Comparison of ENCODE assay signal across 9 cellular contexts in the genomic region with DNA sequence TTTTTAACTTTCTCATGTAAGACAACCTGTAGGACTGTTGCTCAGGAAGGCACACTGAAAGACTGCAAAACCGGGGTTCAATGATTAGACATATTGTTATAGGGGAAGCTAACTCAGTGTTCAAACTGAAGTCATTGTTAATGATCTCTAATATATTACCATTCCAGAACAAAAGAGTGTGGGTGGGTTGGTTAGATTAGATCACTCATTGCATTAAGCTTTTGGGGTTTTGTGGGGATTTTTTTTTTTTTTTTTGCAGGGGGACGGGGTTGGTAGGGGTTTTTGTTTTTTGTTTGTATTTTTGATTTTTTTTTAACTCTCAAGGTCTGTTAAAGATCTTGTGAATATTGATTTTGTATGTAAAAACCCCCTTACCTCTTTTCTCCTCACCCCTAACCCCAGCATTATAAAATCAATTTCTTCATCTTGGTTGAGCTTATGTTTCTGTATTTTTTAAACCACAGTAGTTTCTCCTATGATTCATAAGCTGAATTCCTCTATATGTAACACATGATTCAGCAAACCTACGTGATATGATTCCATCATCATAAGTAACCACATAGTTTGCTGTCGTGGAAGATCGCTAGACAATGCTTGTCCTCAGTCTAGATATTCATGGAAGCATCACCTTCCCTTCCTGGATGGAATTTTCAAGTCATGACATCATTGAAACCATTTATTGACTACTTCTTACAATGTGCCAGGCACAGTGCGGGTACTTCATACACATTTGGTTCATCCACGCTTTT.
DNase-seq lines count a peak whose midpoint lies in the region; ATAC-seq and TF ChIP-seq lines count a peak whose summit lies in the region.
"Had no signal": no experiment of that assay in that cellular context is flagged by ENCODE, and none has a peak within 500 bp of the region (broad histone marks: within the 10 kb centered on the region; RNA-seq: fewer than 3 reads in every experiment).

No MANE protein-coding gene starts in this region.

- DNase-seq in activated CD4-positive, CD25-positive, alpha-beta regulatory T cell treated with anti-CD3 and anti-CD28 coated beads, Interleukin-2, amount 50 U/mL, for 72 hours = no peak
- DNase-seq in adipocyte (ENCODE audit: low read depth) (peak; percentile 78), retinal pigment epithelial cell (ENCODE audit: low read depth) (peak; percentile 88), heart left ventricle (no peak), NCI-H1436 (lab: John Stamatoyannopoulos, UW) (no peak), CD1c-positive myeloid dendritic cell (ENCODE audit: extremely low spot score) (no peak)
- DNase-seq: occipital lobe had no signal

- ATAC-seq in activated CD4-positive, CD25-positive, alpha-beta regulatory T cell treated with anti-CD3 and anti-CD28 coated beads, Interleukin-2, amount 50 U/mL, for 24 hours = peak; percentile 88 to 90
- peak; percentile 71 for ATAC-seq in HG02981 (IDR thresholded peaks at IDR 0.05; ENCODE audit: unreplicated experiment)
- no peak for ATAC-seq in heart left ventricle

- H3K27me3 ChIP-seq in adipocyte (replicated peaks; ENCODE audit: control insufficient read depth, insufficient read depth, low read length) (no peaks in the 10 kb centered on the region), heart left ventricle (no peaks in the 10 kb centered on the region)

- 92 to 94% (median 93%) methylated on average over 7 of the region's 7 CpGs for WGBS in heart left ventricle, 4 donors

- H3K4me1 ChIP-seq in adipocyte (ENCODE audit: control insufficient read depth, insufficient read depth, low read length) (peaks cover 24% of the 10 kb centered on the region), heart left ventricle (peaks cover 0 to 34% (median 10%) of the 10 kb centered on the region in 12 donors)

- TF ChIP-seq CTCF in retinal pigment epithelial cell (conservative IDR thresholded peaks at IDR 0.05; ENCODE audit: low read depth, low read length) = no peak
- TF ChIP-seq CTCF in heart left ventricle (IDR thresholded peaks at IDR 0.05) = no peak

- no peak overlapping the region for H3K27ac ChIP-seq in heart left ventricle

- no peak for TF ChIP-seq POLR2A in heart left ventricle (IDR thresholded peaks at IDR 0.05)

- H3K9me3 ChIP-seq in adipocyte (ENCODE audit: control insufficient read depth, low read length) (no peaks in the 10 kb centered on the region), heart left ventricle (no peaks in the 10 kb centered on the region)

- no peaks in the 10 kb centered on the region for H3K36me3 ChIP-seq in adipocyte (ENCODE audit: control insufficient read depth, insufficient read depth, low read length, severe bottlenecking)
- H3K36me3 ChIP-seq in heart left ventricle = no peaks in the 10 kb centered on the region

- H3K9ac ChIP-seq in adipocyte (ENCODE audit: low read length) = no peak overlapping the region

- intact Hi-C loops in heart left ventricle (cut with DNase I) = no loop called here

- H3K4me3 ChIP-seq in adipocyte (ENCODE audit: low read length) (no peak overlapping the region), retinal pigment epithelial cell (ENCODE audit: low read length) (no peak overlapping the region), heart left ventricle (no peak overlapping the region)

Comparison
In these comparisons a context has a peak if more than half of its experiments do, and no peak if none do; other contexts are left out.
1. ATAC-seq: peak in activated CD4-positive, CD25-positive, alpha-beta regulatory T cell treated with anti-CD3 and anti-CD28 coated beads, Interleukin-2, amount 50 U/mL, for 24 hours (2 of 2) and HG02981 (single experiment); none in heart left ventricle (0 of 4).
2. DNase-seq: peak in adipocyte (single experiment) and retinal pigment epithelial cell (single experiment); none in activated CD4-positive, CD25-positive, alpha-beta regulatory T cell treated with anti-CD3 and anti-CD28 coated beads, Interleukin-2, amount 50 U/mL, for 72 hours (single experiment), heart left ventricle (0 of 5), NCI-H1436 (single experiment) and CD1c-positive myeloid dendritic cell (single experiment).